34 cellular contexts compared by ENCODE assay signal in genomic region chr2:181320638-181321037, GRCh38.
"Had no signal": no experiment of that assay in that cellular context is flagged by ENCODE, and none has a peak within 500 bp of the region (broad histone marks: within the 10 kb centered on the region; RNA-seq: fewer than 3 reads in every experiment).

No MANE protein-coding gene starts in this region.

- FAIRE-seq: colon had no signal

- H3K4me1 ChIP-seq: adrenal gland, body of pancreas, esophagus muscularis mucosa, foreskin keratinocyte, gastrocnemius medialis, heart left ventricle had no signal

- H3K4me3 ChIP-seq: adrenal gland, body of pancreas, esophagus muscularis mucosa, gastrocnemius medialis, heart left ventricle had no signal

- H3K4me3 Mint-ChIP-seq: activated CD4-positive, alpha-beta memory T cell treated with anti-CD3 and anti-CD28 coated beads, Interleukin-2, amount 10 ng/mL, durations not matched to agents 7 days and 5 days; activated CD4-positive, alpha-beta T cell treated with anti-CD3 and anti-CD28 coated beads, Interleukin-2, amount 10 ng/mL, durations not matched to agents 7 days and 5 days; activated naive CD4-positive, alpha-beta T cell treated with anti-CD3 and anti-CD28 coated beads, Interleukin-2, amount 10 ng/mL, durations not matched to agents 7 days and 5 days; activated T-cell treated with anti-CD3 and anti-CD28 coated beads, Interleukin-2, amount 50 U/mL, for 24 hours; activated T-cell treated with anti-CD3 and anti-CD28 coated beads, Interleukin-2, amount 50 U/mL, for 72 hours; effector memory CD8-positive, alpha-beta T cell; T-helper 1 cell treated with Interleukin-12 subunit alpha and Interleukin-12 subunit beta and Interleukin-4 antibody, amounts not matched to agents 30 μg/mL and 1 μg/mL, for 36 hours; T-helper 2 cell treated with Interferon-gamma antibody and Interleukin-4, amounts not matched to agents 5 μg/mL and 100 μg/mL, for 36 hours had no signal

- H3K27me3 Mint-ChIP-seq: activated CD4-positive, alpha-beta memory T cell treated with anti-CD3 and anti-CD28 coated beads, Interleukin-2, amount 10 ng/mL, durations not matched to agents 7 days and 5 days; activated CD4-positive, alpha-beta T cell treated with anti-CD3 and anti-CD28 coated beads, Interleukin-2, amount 10 ng/mL, durations not matched to agents 7 days and 5 days; activated naive CD4-positive, alpha-beta T cell treated with anti-CD3 and anti-CD28 coated beads, Interleukin-2, amount 10 ng/mL, durations not matched to agents 7 days and 5 days; activated T-cell treated with anti-CD3 and anti-CD28 coated beads, Interleukin-2, amount 50 U/mL, for 24 hours; effector memory CD8-positive, alpha-beta T cell had no signal

- ATAC-seq: activated naive CD4-positive, alpha-beta T cell treated with anti-CD3 and anti-CD28 coated beads, Interleukin-2, amount 50 U/mL, for 72 hours; activated T-cell treated with anti-CD3 and anti-CD28 coated beads, Interleukin-2, amount 50 U/mL, for 72 hours; body of pancreas; effector memory CD8-positive, alpha-beta T cell; foreskin keratinocyte; gastrocnemius medialis; heart left ventricle had no signal

- DNase-seq: activated CD4-positive, alpha-beta memory T cell treated with anti-CD3 and anti-CD28 coated beads, Interleukin-2, amount 10 ng/mL, durations not matched to agents 7 days and 5 days; activated CD4-positive, alpha-beta T cell treated with anti-CD3 and anti-CD28 coated beads for 4 hours; activated CD4-positive, alpha-beta T cell treated with anti-CD3 and anti-CD28 coated beads, Interleukin-2, amount 10 ng/mL, durations not matched to agents 7 days and 5 days; activated CD4-positive, alpha-beta T cell treated with anti-CD3 and anti-CD28 coated beads, Interleukin-2, amount 50 U/mL, for 4 hours; activated CD4-positive, CD25-positive, alpha-beta regulatory T cell; activated CD4-positive, CD25-positive, alpha-beta regulatory T cell treated with anti-CD3 and anti-CD28 coated beads, Interleukin-2, amount 50 U/mL, for 72 hours; activated CD8-positive, alpha-beta memory T cell treated with anti-CD3 and anti-CD28 coated beads, Interleukin-2, amount 50 U/mL, for 48 hours; activated gamma-delta T cell; activated naive CD4-positive, alpha-beta T cell; activated naive CD4-positive, alpha-beta T cell treated with anti-CD3 and anti-CD28 coated beads, Interleukin-2, amount 10 ng/mL, durations not matched to agents 7 days and 5 days; activated T-cell treated with anti-CD3 and anti-CD28 coated beads for 4 hours; activated T-cell treated with anti-CD3 and anti-CD28 coated beads, Interleukin-2, amount 50 U/mL, for 24 hours; activated T-cell treated with anti-CD3 and anti-CD28 coated beads, Interleukin-2, amount 50 U/mL, for 72 hours; adrenal gland; amygdala; aorta; body of pancreas; caudate nucleus; cortex of kidney; dermis blood vessel endothelial cell; effector CD4-positive, alpha-beta T cell; effector memory CD8-positive, alpha-beta T cell; erythroblast; foreskin keratinocyte; gastrocnemius medialis; glutamatergic neuron; heart left ventricle; T1000; WERI-Rb-1 had no signal

- H3K27ac Mint-ChIP-seq: activated CD4-positive, alpha-beta memory T cell treated with anti-CD3 and anti-CD28 coated beads, Interleukin-2, amount 10 ng/mL, durations not matched to agents 7 days and 5 days; activated CD4-positive, alpha-beta T cell treated with anti-CD3 and anti-CD28 coated beads, Interleukin-2, amount 10 ng/mL, durations not matched to agents 7 days and 5 days; activated naive CD4-positive, alpha-beta T cell treated with anti-CD3 and anti-CD28 coated beads, Interleukin-2, amount 10 ng/mL, durations not matched to agents 7 days and 5 days; activated naive CD4-positive, alpha-beta T cell treated with anti-CD3 and anti-CD28 coated beads, Interleukin-2, amount 50 U/mL, for 72 hours; activated T-cell treated with anti-CD3 and anti-CD28 coated beads, Interleukin-2, amount 50 U/mL, for 24 hours; activated T-cell treated with anti-CD3 and anti-CD28 coated beads, Interleukin-2, amount 50 U/mL, for 72 hours; effector memory CD8-positive, alpha-beta T cell; T-helper 1 cell treated with Interleukin-12 subunit alpha and Interleukin-12 subunit beta and Interleukin-4 antibody, amounts not matched to agents 30 μg/mL and 1 μg/mL, for 36 hours; T-helper 2 cell treated with Interferon-gamma antibody and Interleukin-4, amounts not matched to agents 5 μg/mL and 100 μg/mL, for 36 hours had no signal

- H3K27ac ChIP-seq: adrenal gland, body of pancreas, esophagus muscularis mucosa, foreskin keratinocyte, gastrocnemius medialis, heart left ventricle, WERI-Rb-1 had no signal

- H3K36me3 ChIP-seq: adrenal gland, esophagus muscularis mucosa, gastrocnemius medialis, heart left ventricle, WERI-Rb-1 had no signal

- H3K27me3 ChIP-seq: adrenal gland, body of pancreas, esophagus muscularis mucosa, gastrocnemius medialis, heart left ventricle had no signal

- H3K9me3 Mint-ChIP-seq: activated CD4-positive, alpha-beta T cell treated with anti-CD3 and anti-CD28 coated beads, Interleukin-2, amount 10 ng/mL, durations not matched to agents 7 days and 5 days; activated T-cell treated with anti-CD3 and anti-CD28 coated beads, Interleukin-2, amount 50 U/mL, for 24 hours; effector memory CD8-positive, alpha-beta T cell had no signal

- H3K9me3 ChIP-seq: adrenal gland, body of pancreas, esophagus muscularis mucosa, gastrocnemius medialis, heart left ventricle had no signal
